1 cellular context compared by ENCODE assay signal in the genomic region with DNA sequence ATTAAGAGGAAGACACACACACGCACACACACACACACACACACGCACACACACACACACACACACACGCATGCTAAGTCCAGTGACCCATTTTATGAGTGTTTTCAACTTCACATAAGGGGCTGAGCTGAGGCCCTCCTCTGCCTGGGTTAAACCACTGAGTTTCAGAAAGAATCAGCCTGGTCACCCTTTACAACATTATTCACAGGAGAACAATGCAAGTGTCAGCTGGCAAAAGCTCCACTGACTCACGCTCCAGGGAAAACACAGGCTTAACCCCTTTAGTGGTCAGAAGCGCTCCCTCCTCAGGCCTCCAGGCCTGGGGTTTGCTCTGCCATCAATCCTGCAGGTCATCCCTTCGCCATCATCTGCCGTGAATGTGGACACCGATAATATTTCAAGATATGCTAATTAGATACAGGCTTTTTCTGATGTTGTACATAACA.
TF ChIP-seq lines count a peak whose summit lies in the region.

No MANE protein-coding gene starts in this region.

TF ChIP-seq in SK-N-SH, 30 proteins besides CTCF, POLR2A, EP300 and RAD21 (continued from another document):
- TF ChIP-seq, protein P1, sequence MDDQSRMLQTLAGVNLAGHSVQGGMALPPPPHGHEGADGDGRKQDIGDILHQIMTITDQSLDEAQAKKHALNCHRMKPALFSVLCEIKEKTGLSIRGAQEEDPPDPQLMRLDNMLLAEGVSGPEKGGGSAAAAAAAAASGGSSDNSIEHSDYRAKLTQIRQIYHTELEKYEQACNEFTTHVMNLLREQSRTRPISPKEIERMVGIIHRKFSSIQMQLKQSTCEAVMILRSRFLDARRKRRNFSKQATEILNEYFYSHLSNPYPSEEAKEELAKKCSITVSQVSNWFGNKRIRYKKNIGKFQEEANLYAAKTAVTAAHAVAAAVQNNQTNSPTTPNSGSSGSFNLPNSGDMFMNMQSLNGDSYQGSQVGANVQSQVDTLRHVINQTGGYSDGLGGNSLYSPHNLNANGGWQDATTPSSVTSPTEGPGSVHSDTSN (IDR thresholded peaks at IDR 0.05), result peak; percentile 90
- TF ChIP-seq TEAD4 (IDR thresholded peaks at IDR 0.05; ENCODE audit: borderline replicate concordance, insufficient read depth) (peak; percentile 81), POLR2AphosphoS5 (IDR thresholded peaks at IDR 0.05; ENCODE audit: low read depth, low read length) (peak; percentile 60; the same call in 1 of the 2 replicates), JUND (IDR thresholded peaks at IDR 0.05) (peak; percentile 96), SMC3 (IDR thresholded peaks at IDR 0.05; ENCODE audit: low read depth, low read length) (no peak), MXI1 (IDR thresholded peaks at IDR 0.05; ENCODE audit: low read depth, low read length) (peak; percentile 39; the same call in 1 of the 2 replicates), FOSL2 (IDR thresholded peaks at IDR 0.05; ENCODE audit: borderline replicate concordance, low read depth) (peak; percentile 98)
- TF ChIP-seq, protein P2, sequence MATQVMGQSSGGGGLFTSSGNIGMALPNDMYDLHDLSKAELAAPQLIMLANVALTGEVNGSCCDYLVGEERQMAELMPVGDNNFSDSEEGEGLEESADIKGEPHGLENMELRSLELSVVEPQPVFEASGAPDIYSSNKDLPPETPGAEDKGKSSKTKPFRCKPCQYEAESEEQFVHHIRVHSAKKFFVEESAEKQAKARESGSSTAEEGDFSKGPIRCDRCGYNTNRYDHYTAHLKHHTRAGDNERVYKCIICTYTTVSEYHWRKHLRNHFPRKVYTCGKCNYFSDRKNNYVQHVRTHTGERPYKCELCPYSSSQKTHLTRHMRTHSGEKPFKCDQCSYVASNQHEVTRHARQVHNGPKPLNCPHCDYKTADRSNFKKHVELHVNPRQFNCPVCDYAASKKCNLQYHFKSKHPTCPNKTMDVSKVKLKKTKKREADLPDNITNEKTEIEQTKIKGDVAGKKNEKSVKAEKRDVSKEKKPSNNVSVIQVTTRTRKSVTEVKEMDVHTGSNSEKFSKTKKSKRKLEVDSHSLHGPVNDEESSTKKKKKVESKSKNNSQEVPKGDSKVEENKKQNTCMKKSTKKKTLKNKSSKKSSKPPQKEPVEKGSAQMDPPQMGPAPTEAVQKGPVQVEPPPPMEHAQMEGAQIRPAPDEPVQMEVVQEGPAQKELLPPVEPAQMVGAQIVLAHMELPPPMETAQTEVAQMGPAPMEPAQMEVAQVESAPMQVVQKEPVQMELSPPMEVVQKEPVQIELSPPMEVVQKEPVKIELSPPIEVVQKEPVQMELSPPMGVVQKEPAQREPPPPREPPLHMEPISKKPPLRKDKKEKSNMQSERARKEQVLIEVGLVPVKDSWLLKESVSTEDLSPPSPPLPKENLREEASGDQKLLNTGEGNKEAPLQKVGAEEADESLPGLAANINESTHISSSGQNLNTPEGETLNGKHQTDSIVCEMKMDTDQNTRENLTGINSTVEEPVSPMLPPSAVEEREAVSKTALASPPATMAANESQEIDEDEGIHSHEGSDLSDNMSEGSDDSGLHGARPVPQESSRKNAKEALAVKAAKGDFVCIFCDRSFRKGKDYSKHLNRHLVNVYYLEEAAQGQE (IDR thresholded peaks at IDR 0.05; ENCODE audit: low read depth, low read length), result 0 out of 2 replicates have a peak, but pooled peaks have one; percentile 24
- TF ChIP-seq, protein P3, sequence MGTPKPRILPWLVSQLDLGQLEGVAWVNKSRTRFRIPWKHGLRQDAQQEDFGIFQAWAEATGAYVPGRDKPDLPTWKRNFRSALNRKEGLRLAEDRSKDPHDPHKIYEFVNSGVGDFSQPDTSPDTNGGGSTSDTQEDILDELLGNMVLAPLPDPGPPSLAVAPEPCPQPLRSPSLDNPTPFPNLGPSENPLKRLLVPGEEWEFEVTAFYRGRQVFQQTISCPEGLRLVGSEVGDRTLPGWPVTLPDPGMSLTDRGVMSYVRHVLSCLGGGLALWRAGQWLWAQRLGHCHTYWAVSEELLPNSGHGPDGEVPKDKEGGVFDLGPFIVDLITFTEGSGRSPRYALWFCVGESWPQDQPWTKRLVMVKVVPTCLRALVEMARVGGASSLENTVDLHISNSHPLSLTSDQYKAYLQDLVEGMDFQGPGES (IDR thresholded peaks at IDR 0.05; ENCODE audit: low read depth, low read length), result no peak
- TF ChIP-seq, protein P4, sequence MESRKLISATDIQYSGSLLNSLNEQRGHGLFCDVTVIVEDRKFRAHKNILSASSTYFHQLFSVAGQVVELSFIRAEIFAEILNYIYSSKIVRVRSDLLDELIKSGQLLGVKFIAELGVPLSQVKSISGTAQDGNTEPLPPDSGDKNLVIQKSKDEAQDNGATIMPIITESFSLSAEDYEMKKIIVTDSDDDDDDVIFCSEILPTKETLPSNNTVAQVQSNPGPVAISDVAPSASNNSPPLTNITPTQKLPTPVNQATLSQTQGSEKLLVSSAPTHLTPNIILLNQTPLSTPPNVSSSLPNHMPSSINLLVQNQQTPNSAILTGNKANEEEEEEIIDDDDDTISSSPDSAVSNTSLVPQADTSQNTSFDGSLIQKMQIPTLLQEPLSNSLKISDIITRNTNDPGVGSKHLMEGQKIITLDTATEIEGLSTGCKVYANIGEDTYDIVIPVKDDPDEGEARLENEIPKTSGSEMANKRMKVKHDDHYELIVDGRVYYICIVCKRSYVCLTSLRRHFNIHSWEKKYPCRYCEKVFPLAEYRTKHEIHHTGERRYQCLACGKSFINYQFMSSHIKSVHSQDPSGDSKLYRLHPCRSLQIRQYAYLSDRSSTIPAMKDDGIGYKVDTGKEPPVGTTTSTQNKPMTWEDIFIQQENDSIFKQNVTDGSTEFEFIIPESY (IDR thresholded peaks at IDR 0.05; ENCODE audit: borderline replicate concordance, low read depth), result no peak
